Comparison of ENCODE assay signal across 40 cellular contexts in the genomic region with DNA sequence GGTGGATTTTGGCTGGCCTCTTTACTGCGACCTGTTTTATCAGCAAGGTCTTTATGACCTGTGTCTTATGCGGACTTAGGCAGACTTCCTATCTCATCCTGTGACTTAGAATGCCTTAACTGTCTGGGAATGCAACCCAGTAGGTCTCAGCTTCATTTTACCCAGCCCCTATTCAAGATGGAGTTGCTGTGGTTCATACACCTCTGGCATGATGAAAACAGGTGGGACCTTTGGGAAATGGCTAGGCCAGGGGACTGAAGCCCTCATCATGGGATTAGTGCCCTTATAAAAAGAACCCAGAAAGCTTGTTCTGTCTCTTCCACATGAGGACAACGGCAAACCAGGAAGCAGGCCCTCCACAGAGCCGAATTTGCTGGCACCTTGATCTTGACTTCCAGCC.
"Had no signal": no experiment of that assay in that cellular context is flagged by ENCODE, and none has a peak within 500 bp of the region (broad histone marks: within the 10 kb centered on the region; RNA-seq: fewer than 3 reads in every experiment).

No MANE protein-coding gene starts in this region.

- H3K36me3 ChIP-seq: adrenal gland, ascending aorta, brain microvascular endothelial cell, breast epithelium, cardiac muscle cell had no signal

- H3K36me3 Mint-ChIP-seq: activated naive CD4-positive, alpha-beta T cell treated with anti-CD3 and anti-CD28 coated beads, Interleukin-2, amount 10 ng/mL, durations not matched to agents 7 days and 5 days; activated naive CD4-positive, alpha-beta T cell treated with anti-CD3 and anti-CD28 coated beads, Interleukin-2, amount 50 U/mL, for 24 hours; activated naive CD4-positive, alpha-beta T cell treated with anti-CD3 and anti-CD28 coated beads, Interleukin-2, amount 50 U/mL, for 72 hours; activated naive CD8-positive, alpha-beta T cell; activated naive CD8-positive, alpha-beta T cell treated with anti-CD3 and anti-CD28 coated beads for 36 hours; activated naive CD8-positive, alpha-beta T cell treated with anti-CD3 and anti-CD28 coated beads, Interleukin-2, amount 10 ng/mL, durations not matched to agents 7 days and 5 days; brain had no signal

- ATAC-seq: activated naive CD4-positive, alpha-beta T cell treated with anti-CD3 and anti-CD28 coated beads, Interleukin-2, amount 50 U/mL, for 72 hours; activated naive CD8-positive, alpha-beta T cell treated with anti-CD3 and anti-CD28 coated beads, Interleukin-2, amount 50 U/mL, for 24 hours; activated T-cell treated with anti-CD3 and anti-CD28 coated beads, Interleukin-2, amount 50 U/mL, for 4 hours; activated T-cell treated with anti-CD3 and anti-CD28 coated beads, Interleukin-2, amount 50 U/mL, for 72 hours; activated T-helper 17 cell treated with anti-CD3 and anti-CD28 coated beads, Interleukin-2, amount 50 U/mL, for 72 hours; body of pancreas had no signal

- H3K4me1 Mint-ChIP-seq: activated naive CD4-positive, alpha-beta T cell treated with anti-CD3 and anti-CD28 coated beads, Interleukin-2, amount 10 ng/mL, durations not matched to agents 7 days and 5 days; activated naive CD4-positive, alpha-beta T cell treated with anti-CD3 and anti-CD28 coated beads, Interleukin-2, amount 50 U/mL, for 24 hours; activated naive CD8-positive, alpha-beta T cell treated with anti-CD3 and anti-CD28 coated beads for 36 hours; activated naive CD8-positive, alpha-beta T cell treated with anti-CD3 and anti-CD28 coated beads, Interleukin-2, amount 10 ng/mL, durations not matched to agents 7 days and 5 days; activated naive CD8-positive, alpha-beta T cell treated with anti-CD3 and anti-CD28 coated beads, Interleukin-2, amount 50 U/mL, for 24 hours; activated T-helper 17 cell treated with anti-CD3 and anti-CD28 coated beads, Interleukin-2, amount 50 U/mL, for 72 hours; central memory CD8-positive, alpha-beta T cell had no signal

- H3K4me1 ChIP-seq: adrenal gland, ascending aorta, body of pancreas, breast epithelium had no signal

- H3K27ac Mint-ChIP-seq: activated naive CD4-positive, alpha-beta T cell treated with anti-CD3 and anti-CD28 coated beads for 36 hours; activated naive CD4-positive, alpha-beta T cell treated with anti-CD3 and anti-CD28 coated beads, Interleukin-2, amount 10 ng/mL, durations not matched to agents 7 days and 5 days; activated naive CD4-positive, alpha-beta T cell treated with anti-CD3 and anti-CD28 coated beads, Interleukin-2, amount 50 U/mL, for 24 hours; activated naive CD4-positive, alpha-beta T cell treated with anti-CD3 and anti-CD28 coated beads, Interleukin-2, amount 50 U/mL, for 72 hours; activated naive CD8-positive, alpha-beta T cell; activated naive CD8-positive, alpha-beta T cell treated with anti-CD3 and anti-CD28 coated beads for 36 hours; activated naive CD8-positive, alpha-beta T cell treated with anti-CD3 and anti-CD28 coated beads, Interleukin-2, amount 10 ng/mL, durations not matched to agents 7 days and 5 days; activated naive CD8-positive, alpha-beta T cell treated with anti-CD3 and anti-CD28 coated beads, Interleukin-2, amount 50 U/mL, for 24 hours; activated T-cell treated with anti-CD3 and anti-CD28 coated beads, Interleukin-2, amount 50 U/mL, for 24 hours; activated T-cell treated with anti-CD3 and anti-CD28 coated beads, Interleukin-2, amount 50 U/mL, for 72 hours; activated T-helper 1 cell treated with anti-CD3 and anti-CD28 coated beads, Interleukin-12 subunit alpha, Interleukin-12 subunit beta, Interleukin-2, Interleukin-4 antibody, amounts not matched to agents 30 ng/mL and 10 ng/mL and 1 ng/mL, durations not matched to agents 14 hours and 24 hours and 36 hours; activated T-helper 17 cell treated with anti-CD3 and anti-CD28 coated beads, Interleukin-2, amount 50 U/mL, for 72 hours; activated T-helper 2 cell treated with anti-CD3 and anti-CD28 coated beads, Interferon-gamma antibody, Interleukin-2, Interleukin-4, amounts not matched to agents 10 μg/mL and 5 μg/mL and 100 μg/mL, durations not matched to agents 14 hours and 24 hours and 36 hours; brain had no signal

- FAIRE-seq: astrocyte, bronchial epithelial cell had no signal

- H3K27me3 ChIP-seq: adrenal gland, ascending aorta, body of pancreas, brain microvascular endothelial cell, cardiac muscle cell had no signal

- H3K4me3 Mint-ChIP-seq: activated naive CD4-positive, alpha-beta T cell treated with anti-CD3 and anti-CD28 coated beads for 36 hours; activated naive CD4-positive, alpha-beta T cell treated with anti-CD3 and anti-CD28 coated beads, Interleukin-2, amount 10 ng/mL, durations not matched to agents 7 days and 5 days; activated naive CD4-positive, alpha-beta T cell treated with anti-CD3 and anti-CD28 coated beads, Interleukin-2, amount 50 U/mL, for 24 hours; activated naive CD8-positive, alpha-beta T cell; activated naive CD8-positive, alpha-beta T cell treated with anti-CD3 and anti-CD28 coated beads for 36 hours; activated naive CD8-positive, alpha-beta T cell treated with anti-CD3 and anti-CD28 coated beads, Interleukin-2, amount 10 ng/mL, durations not matched to agents 7 days and 5 days; activated naive CD8-positive, alpha-beta T cell treated with anti-CD3 and anti-CD28 coated beads, Interleukin-2, amount 50 U/mL, for 24 hours; activated T-cell treated with anti-CD3 and anti-CD28 coated beads, Interleukin-2, amount 50 U/mL, for 24 hours; activated T-cell treated with anti-CD3 and anti-CD28 coated beads, Interleukin-2, amount 50 U/mL, for 4 hours; activated T-cell treated with anti-CD3 and anti-CD28 coated beads, Interleukin-2, amount 50 U/mL, for 72 hours; activated T-helper 1 cell treated with anti-CD3 and anti-CD28 coated beads, Interleukin-12 subunit alpha, Interleukin-12 subunit beta, Interleukin-2, Interleukin-4 antibody, amounts not matched to agents 30 ng/mL and 10 ng/mL and 1 ng/mL, durations not matched to agents 14 hours and 24 hours and 36 hours; activated T-helper 17 cell treated with anti-CD3 and anti-CD28 coated beads, Interleukin-2, amount 50 U/mL, for 72 hours; brain; central memory CD8-positive, alpha-beta T cell had no signal

- H3K27ac ChIP-seq: adrenal gland, ascending aorta, body of pancreas, brain microvascular endothelial cell, breast epithelium, cardiac muscle cell had no signal

- DNase-seq: activated effector memory CD4-positive, alpha-beta T cell treated with anti-CD3 and anti-CD28 coated beads, Interleukin-2, amount 50 U/mL, for 16 hours; activated effector memory CD4-positive, alpha-beta T cell treated with Interleukin-2 at 50 U/mL for 16 hours; activated gamma-delta T cell; activated gamma-delta T cell treated with Interleukin-2 at 50 U/mL for 16 hours; activated naive CD4-positive, alpha-beta T cell; activated naive CD4-positive, alpha-beta T cell treated with anti-CD3 and anti-CD28 coated beads for 36 hours; activated naive CD4-positive, alpha-beta T cell treated with anti-CD3 and anti-CD28 coated beads, Interleukin-2, amount 10 ng/mL, durations not matched to agents 7 days and 5 days; activated naive CD4-positive, alpha-beta T cell treated with anti-CD3 and anti-CD28 coated beads, Interleukin-2, amount 50 U/mL, for 16 hours; activated naive CD4-positive, alpha-beta T cell treated with Interleukin-2 at 50 U/mL for 16 hours; activated naive CD8-positive, alpha-beta T cell treated with anti-CD3 and anti-CD28 coated beads for 36 hours; activated naive CD8-positive, alpha-beta T cell treated with anti-CD3 and anti-CD28 coated beads, Interleukin-2, amount 10 ng/mL, durations not matched to agents 7 days and 5 days; activated naive CD8-positive, alpha-beta T cell treated with anti-CD3 and anti-CD28 coated beads, Interleukin-2, amount 50 U/mL, for 24 hours; activated T-cell treated with anti-CD3 and anti-CD28 coated beads, Interleukin-2, amount 50 U/mL, for 1 hour; activated T-cell treated with anti-CD3 and anti-CD28 coated beads, Interleukin-2, amount 50 U/mL, for 24 hours; activated T-cell treated with anti-CD3 and anti-CD28 coated beads, Interleukin-2, amount 50 U/mL, for 4 hours; activated T-cell treated with anti-CD3 and anti-CD28 coated beads, Interleukin-2, amount 50 U/mL, for 48 hours; activated T-cell treated with anti-CD3 and anti-CD28 coated beads, Interleukin-2, amount 50 U/mL, for 72 hours; adrenal gland; amniotic stem cell; amygdala; anterior cingulate cortex; aorta; body of pancreas; brain microvascular endothelial cell; caudate nucleus; central memory CD4-positive, alpha-beta T cell; cerebellar nuclear complex had no signal

- H3K9me3 ChIP-seq: adrenal gland, ascending aorta, body of pancreas, breast epithelium had no signal

- H3K9me3 Mint-ChIP-seq: activated naive CD4-positive, alpha-beta T cell treated with anti-CD3 and anti-CD28 coated beads for 36 hours; activated naive CD4-positive, alpha-beta T cell treated with anti-CD3 and anti-CD28 coated beads, Interleukin-2, amount 10 ng/mL, durations not matched to agents 7 days and 5 days; activated naive CD4-positive, alpha-beta T cell treated with anti-CD3 and anti-CD28 coated beads, Interleukin-2, amount 50 U/mL, for 24 hours; activated naive CD4-positive, alpha-beta T cell treated with anti-CD3 and anti-CD28 coated beads, Interleukin-2, amount 50 U/mL, for 72 hours; activated naive CD8-positive, alpha-beta T cell treated with anti-CD3 and anti-CD28 coated beads for 36 hours; activated naive CD8-positive, alpha-beta T cell treated with anti-CD3 and anti-CD28 coated beads, Interleukin-2, amount 10 ng/mL, durations not matched to agents 7 days and 5 days; activated naive CD8-positive, alpha-beta T cell treated with anti-CD3 and anti-CD28 coated beads, Interleukin-2, amount 50 U/mL, for 24 hours; activated T-cell treated with anti-CD3 and anti-CD28 coated beads, Interleukin-2, amount 50 U/mL, for 24 hours; activated T-cell treated with anti-CD3 and anti-CD28 coated beads, Interleukin-2, amount 50 U/mL, for 4 hours; activated T-helper 1 cell treated with anti-CD3 and anti-CD28 coated beads, Interleukin-12 subunit alpha, Interleukin-12 subunit beta, Interleukin-2, Interleukin-4 antibody, amounts not matched to agents 30 ng/mL and 10 ng/mL and 1 ng/mL, durations not matched to agents 14 hours and 24 hours and 36 hours; activated T-helper 17 cell treated with anti-CD3 and anti-CD28 coated beads, Interleukin-2, amount 50 U/mL, for 72 hours; activated T-helper 2 cell treated with anti-CD3 and anti-CD28 coated beads, Interferon-gamma antibody, Interleukin-2, Interleukin-4, amounts not matched to agents 10 μg/mL and 5 μg/mL and 100 μg/mL, durations not matched to agents 14 hours and 24 hours and 36 hours had no signal

- H3K4me3 ChIP-seq: adrenal gland, ascending aorta, body of pancreas, breast epithelium, cardiac muscle cell had no signal

- H3K27me3 Mint-ChIP-seq: brain had no signal
